Comparison of ENCODE assay signal across 26 cellular contexts in genomic region chr2:26457241-26457666, GRCh38. TPM values are rescaled to one million over a fixed set of nuclear protein-coding genes. Genes with fewer than 3 reads are reported as not detected.
DNase-seq lines count a peak whose midpoint lies in the region; ATAC-seq and TF ChIP-seq lines count a peak whose summit lies in the region.
"Had no signal": no experiment of that assay in that cellular context is flagged by ENCODE, and none has a peak within 500 bp of the region (broad histone marks: within the 10 kb centered on the region; RNA-seq: fewer than 3 reads in every experiment).

No MANE protein-coding gene starts in this region.

- no peak for TF ChIP-seq POLR2A in testis (IDR thresholded peaks at IDR 0.05)

- no peaks in the 10 kb centered on the region for H3K27me3 ChIP-seq in GM23338 (ENCODE audit: insufficient read depth)
- H3K27me3 ChIP-seq in testis = no peaks in the 10 kb centered on the region
- no peaks in the 10 kb centered on the region for H3K27me3 ChIP-seq in psoas muscle (ENCODE audit: insufficient read depth in 3 of 3, low read length in 2 of 3)
- H3K27me3 ChIP-seq: heart left ventricle, uterus had no signal

- H2AFZ ChIP-seq in GM23338 = 0 out of 2 replicates have a peak overlapping the region, but pooled peaks have one; percentile 52
- H2AFZ ChIP-seq: GM23248 had no signal

- H3K27ac ChIP-seq in GM23338 (ENCODE audit: low read depth) (no peak overlapping the region), testis (no peak overlapping the region), psoas muscle (no peak overlapping the region)
- H3K27ac ChIP-seq: GM23248, heart left ventricle, uterus had no signal

- intact Hi-C loops in testis (cut with DNase I; ENCODE audit: low total_unique reads) (no loop called here), psoas muscle (cut with DNase I) (no loop called here)

- H3K4me1 ChIP-seq in GM23338 (ENCODE audit: insufficient read depth) = no peaks in the 10 kb centered on the region
- H3K4me1 ChIP-seq in testis = no peaks in the 10 kb centered on the region
- H3K4me1 ChIP-seq in psoas muscle = peaks cover 4% of the 10 kb centered on the region
- H3K4me1 ChIP-seq: uterus had no signal

- DNase-seq in GM23338 (ENCODE audit: low spot score) (no peak), NCI-H345 (lab: John Stamatoyannopoulos, UW) (peak; percentile 11), mesenteric fat pad (ENCODE audit: low spot score) (peak; percentile 82), testis (peak; percentile 12), NCI-H526 treated with DMSO at 0.1 percent for 48 hours (lab: John Stamatoyannopoulos, UW) (no peak), psoas muscle (no peak)
- DNase-seq: activated CD4-positive, alpha-beta T cell treated with anti-CD3 and anti-CD28 coated beads for 48 hours; dermis blood vessel endothelial cell; DND-41; heart left ventricle; left colon; naive B cell; NCI-H1105; NCI-H2107; NCI-H774 had no signal

- H3K4me2 ChIP-seq in GM23338 = no peak overlapping the region

- H3K36me3 ChIP-seq in GM23338 (ENCODE audit: insufficient read depth) (no peaks in the 10 kb centered on the region), testis (ENCODE audit: low read depth, missing control alignments) (no peaks in the 10 kb centered on the region), psoas muscle (ENCODE audit: insufficient read depth in 1 of 2, low read depth in 1 of 2) (no peaks in the 10 kb centered on the region)
- H3K36me3 ChIP-seq: heart left ventricle, uterus had no signal

- H3K27ac Mint-ChIP-seq in GM23338 = no peak overlapping the region
- H3K27ac Mint-ChIP-seq: activated naive CD4-positive, alpha-beta T cell treated with anti-CD3 and anti-CD28 coated beads, Interleukin-2, amount 50 U/mL, for 72 hours; naive B cell; T-cell had no signal

- H3K9me3 Mint-ChIP-seq in GM23338 = no peaks in the 10 kb centered on the region
- H3K9me3 Mint-ChIP-seq: activated naive CD4-positive, alpha-beta T cell treated with anti-CD3 and anti-CD28 coated beads, Interleukin-2, amount 50 U/mL, for 72 hours; naive B cell; T-cell had no signal

- H4K20me1 ChIP-seq in GM23338 (replicated peaks; ENCODE audit: insufficient read depth) = no peaks in the 10 kb centered on the region

- no peaks in the 10 kb centered on the region for H3K79me2 ChIP-seq in GM23338 (replicated peaks; ENCODE audit: insufficient read depth)

- peak; percentile 12 for ATAC-seq in GM23338
- no peak for ATAC-seq in psoas muscle
- no peak for ATAC-seq in GM19351 (IDR thresholded peaks at IDR 0.05; ENCODE audit: unreplicated experiment)
- ATAC-seq: activated naive CD4-positive, alpha-beta T cell treated with anti-CD3 and anti-CD28 coated beads, Interleukin-2, amount 50 U/mL, for 72 hours; heart left ventricle; right cardiac atrium; T-cell had no signal

- H3K4me3 Mint-ChIP-seq in GM23338 = no peak overlapping the region
- H3K4me3 Mint-ChIP-seq: naive B cell, T-cell had no signal

- no peaks in the 10 kb centered on the region for H3F3A ChIP-seq in GM23338 (replicated peaks; ENCODE audit: low read depth)

- no peaks in the 10 kb centered on the region for H3K9me3 ChIP-seq in testis
- no peaks in the 10 kb centered on the region for H3K9me3 ChIP-seq in psoas muscle
- H3K9me3 ChIP-seq: heart left ventricle, uterus had no signal

- H3K27me3 Mint-ChIP-seq in GM23338 (ENCODE audit: insufficient read depth, low read depth, poor library complexity) = peaks cover 17% of the 10 kb centered on the region

- H3K4me3 ChIP-seq in GM23338 (no peak overlapping the region), testis (no peak overlapping the region), psoas muscle (no peak overlapping the region)
- H3K4me3 ChIP-seq: GM23248, heart left ventricle, uterus had no signal

- 77 to 82% methylated on average over 5 to 11 of the region's 11 CpGs for WGBS in testis, 2 donors
- 73 to 82% (median 80%) methylated on average over 11 of the region's 11 CpGs for WGBS in psoas muscle, 3 donors

- H3K4me1 Mint-ChIP-seq in GM23338 = peaks cover 6% of the 10 kb centered on the region; the same call in 1 of the 3 replicates
- H3K4me1 Mint-ChIP-seq: naive B cell, T-cell had no signal

- TF ChIP-seq CTCF in GM23338 (conservative IDR thresholded peaks at IDR 0.05; ENCODE audit: low read depth in 2 of 2) = no peak
- TF ChIP-seq CTCF in testis (IDR thresholded peaks at IDR 0.05) = no peak
- no peak for TF ChIP-seq CTCF in psoas muscle (IDR thresholded peaks at IDR 0.05)

- H3K9me2 ChIP-seq in GM23338 (ENCODE audit: insufficient read depth) = no peaks in the 10 kb centered on the region

- H3K36me3 Mint-ChIP-seq in GM23338 (ENCODE audit: low read depth) = no peaks in the 10 kb centered on the region
- H3K36me3 Mint-ChIP-seq: activated naive CD4-positive, alpha-beta T cell treated with anti-CD3 and anti-CD28 coated beads, Interleukin-2, amount 50 U/mL, for 72 hours; naive B cell; T-cell had no signal

TF ChIP-seq in GM23338, 12 proteins besides CTCF, POLR2A, EP300 and RAD21 (continues in another document):
- TF ChIP-seq STAT1 (IDR thresholded peaks at IDR 0.05; ENCODE audit: unreplicated experiment) = no peak
- no peak for TF ChIP-seq ZNF462 (CRISPR knock-in tag; IDR thresholded peaks at IDR 0.05)
- TF ChIP-seq POLR2AphosphoS5 (IDR thresholded peaks at IDR 0.05; ENCODE audit: low read depth) = no peak
- no peak for TF ChIP-seq ZNF114 (CRISPR knock-in tag; IDR thresholded peaks at IDR 0.05)
- no peak for TF ChIP-seq EZH2phosphoT487 (IDR thresholded peaks at IDR 0.05; ENCODE audit: unreplicated experiment)

RNA-seq across cellular contexts. Expression of gene OTOF, which starts 20.7 kb away (rescaled TPM):
- 0.21 TPM in 1 of 2 replicates, not detected in the other for total RNA-seq in GM23338 (2014; rRNA removed; shearing (Covaris generic))
- polyA plus RNA-seq in GM23338 (2016; fragmentation: Nextera tagmentation; extraction: Ambion mirVana) (0.23 TPM in 1 of 2 replicates, not detected in the other), testis (ENCODE audit: insufficient read depth, low read depth, low replicate concordance) (1.6 TPM), psoas muscle (under 1 TPM; 0.14 to 0.16 (median 0.14) TPM)
- total RNA-seq in mesenteric fat pad (0.26 TPM), testis (1 to 10 TPM; 1.7 to 2.2 TPM), psoas muscle (1 to 10 TPM in 2 of 4 donors, under 1 TPM in 2; 0.34 to 2.2 (median 1.1) TPM)
- total RNA-seq: cardiac septum, left colon, osteocyte had no signal
- polyA plus RNA-seq: aorta had no signal

RNA-seq across cellular contexts. Expression of gene DRC1, which starts 55.5 kb away (rescaled TPM):
- total RNA-seq in GM23338 (2014; rRNA removed; shearing (Covaris generic)) = not detected in 2 replicates
- polyA plus RNA-seq in GM23338 (2016; fragmentation: Nextera tagmentation; extraction: Ambion mirVana) = 0.45 TPM in 1 of 2 replicates, not detected in the other
- not detected for total RNA-seq in mesenteric fat pad
- 10 to 100 TPM in 1 of 2 donors, 1 to 10 TPM in 1; 8.8 to 18.7 TPM for total RNA-seq in testis
- 67.3 TPM for polyA plus RNA-seq in testis (ENCODE audit: insufficient read depth, low read depth, low replicate concordance)
- under 1 TPM in 2 of 4 donors, not detected in 2; 0.10 to 0.15 TPM for total RNA-seq in psoas muscle
- polyA plus RNA-seq in psoas muscle = under 1 TPM in 2 of 3 donors, not detected in 1; 0.04 to 0.06 TPM
- total RNA-seq: activated naive CD4-positive, alpha-beta T cell treated with anti-CD3 and anti-CD28 coated beads, Interleukin-2, amount 50 U/mL, for 72 hours; GM23248; left colon; osteocyte; right cardiac atrium; subcutaneous adipose tissue; T-cell had no signal
- polyA plus RNA-seq: aorta, endothelial cell of umbilical vein, GM23248, right cardiac atrium had no signal

Comparison
In these comparisons a context has a peak if more than half of its experiments do, and no peak if none do; other contexts are left out.
1. DNase-seq: peak in NCI-H345 (single experiment), mesenteric fat pad (single experiment) and testis (single experiment); none in GM23338 (single experiment), NCI-H526 treated with DMSO at 0.1 percent for 48 hours (single experiment) and psoas muscle (0 of 2).